Comparison of ENCODE assay signal across 7 cellular contexts in the genomic region with DNA sequence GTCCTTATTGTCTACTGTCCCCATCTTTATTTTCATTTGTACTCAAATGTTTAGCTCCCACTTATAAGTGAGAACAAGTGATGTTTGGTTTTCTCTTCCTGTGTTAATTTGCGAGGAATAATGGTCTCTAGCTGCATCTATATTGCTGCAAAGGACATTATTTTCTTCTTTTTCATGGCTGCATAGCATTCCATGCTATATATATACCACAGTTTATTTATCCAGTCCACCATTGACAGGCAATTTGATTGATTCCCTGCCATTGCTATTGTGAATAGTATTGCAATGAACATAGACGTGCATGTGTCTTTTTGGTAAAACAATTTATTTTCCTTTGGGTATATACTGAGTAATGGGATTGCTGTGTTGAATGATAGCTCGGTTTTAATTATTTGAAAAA.
"Had no signal": no experiment of that assay in that cellular context is flagged by ENCODE, and none has a peak within 500 bp of the region (broad histone marks: within the 10 kb centered on the region; RNA-seq: fewer than 3 reads in every experiment).

No MANE protein-coding gene starts in this region.

- ATAC-seq: HepG2 had no signal

- H3K27ac ChIP-seq: HL-60, KMS-11 had no signal

- FAIRE-seq: HepG2, HTR-8/SVneo had no signal

- DNase-seq: IMR-90, KBM-7, KG1 had no signal

- H3K4me2 ChIP-seq: KMS-11 had no signal

- H3K9ac ChIP-seq: KMS-11 had no signal
